ENCODE assay signal across 14 cellular contexts in the genomic region with DNA sequence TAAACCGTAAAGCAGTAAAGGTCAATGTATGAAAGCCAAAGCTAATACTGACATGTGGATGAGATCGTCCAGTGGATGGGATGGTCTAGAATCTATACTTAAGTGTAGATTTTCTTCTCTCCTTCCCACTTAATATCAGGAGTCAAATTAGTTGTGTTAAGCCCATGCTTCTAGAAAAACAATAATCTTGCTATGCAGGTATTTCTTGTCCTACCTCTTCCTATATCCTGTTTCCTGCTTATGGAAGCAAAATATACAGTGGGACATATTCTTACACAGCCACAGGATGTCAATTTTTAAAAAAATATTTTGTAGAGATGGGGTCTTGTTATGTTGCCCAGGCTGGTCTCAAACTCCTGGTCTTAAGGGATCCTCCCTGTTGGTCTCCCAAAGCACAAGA. TPM values are rescaled to one million over a fixed set of nuclear protein-coding genes. Genes with fewer than 3 reads are reported as not detected.
DNase-seq lines count a peak whose midpoint lies in the region; ATAC-seq and TF ChIP-seq lines count a peak whose summit lies in the region.
"Had no signal": no experiment of that assay in that cellular context is flagged by ENCODE, and none has a peak within 500 bp of the region (broad histone marks: within the 10 kb centered on the region; RNA-seq: fewer than 3 reads in every experiment).

No MANE protein-coding gene starts in this region.

- no peaks in the 10 kb centered on the region for H3K27me3 Mint-ChIP-seq in activated CD4-positive, alpha-beta T cell treated with anti-CD3 and anti-CD28 coated beads, Interleukin-2, amount 10 ng/mL, durations not matched to agents 7 days and 5 days
- H3K27me3 Mint-ChIP-seq: B cell; CD4-positive, CD25-positive, alpha-beta regulatory T cell had no signal

- no peak for TF ChIP-seq RAD21 in HCT116 (IDR thresholded peaks at IDR 0.05; ENCODE audit: low read depth)

- H3K27me3 ChIP-seq in HCT116 (ENCODE audit: insufficient read depth, low read length) = no peaks in the 10 kb centered on the region
- H3K27me3 ChIP-seq in esophagus (ENCODE audit: control insufficient read depth in 1 of 2, insufficient read depth in 2 of 2, low read length in 2 of 2) = no peaks in the 10 kb centered on the region
- no peaks in the 10 kb centered on the region for H3K27me3 ChIP-seq in suprapubic skin
- H3K27me3 ChIP-seq: BLaER1 treated with 17β-estradiol and CSF1 and Interleukin-3, amounts not matched to agents 10 nM and 100 nM had no signal

- H3K9me2 ChIP-seq in HCT116 (ENCODE audit: insufficient read depth) = no peaks in the 10 kb centered on the region

- no peak for ATAC-seq in HCT116
- ATAC-seq in HG03442 (IDR thresholded peaks at IDR 0.05; ENCODE audit: unreplicated experiment) = no peak
- no peak for ATAC-seq in GM21576 (IDR thresholded peaks at IDR 0.05; ENCODE audit: unreplicated experiment)

- no peak overlapping the region for H3K27ac Mint-ChIP-seq in activated CD4-positive, alpha-beta T cell treated with anti-CD3 and anti-CD28 coated beads, Interleukin-2, amount 10 ng/mL, durations not matched to agents 7 days and 5 days
- H3K27ac Mint-ChIP-seq: B cell had no signal

- no TSS peak for BruUV-seq in HCT116 (replicated peaks; lab: Mats Ljungman, UMichigan)

- no peak overlapping the region for H2AFZ ChIP-seq in HCT116 (ENCODE audit: low read depth, low read length, poor library complexity, severe bottlenecking)

- H3K9me3 ChIP-seq in HCT116 (ENCODE audit: control insufficient read depth in 1 of 2, insufficient read depth in 1 of 2, low read depth in 1 of 2, low read length in 2 of 2) = no peaks in the 10 kb centered on the region
- H3K9me3 ChIP-seq in esophagus (ENCODE audit: control insufficient read depth in 2 of 2, insufficient read depth in 1 of 2, low read depth in 1 of 2, low read length in 1 of 2) = no peaks in the 10 kb centered on the region
- H3K9me3 ChIP-seq in suprapubic skin = no peaks in the 10 kb centered on the region
- H3K9me3 ChIP-seq: BLaER1 treated with 17β-estradiol and CSF1 and Interleukin-3, amounts not matched to agents 10 nM and 100 nM; Caco-2 had no signal

- H3K36me3 Mint-ChIP-seq in activated CD4-positive, alpha-beta T cell treated with anti-CD3 and anti-CD28 coated beads, Interleukin-2, amount 10 ng/mL, durations not matched to agents 7 days and 5 days (ENCODE audit: low read depth) = no peaks in the 10 kb centered on the region

- POLR2A ChIA-PET in HCT116 (lab: Charles Lee) = no interaction called here
- POLR2A ChIA-PET in activated CD4-positive, alpha-beta T cell treated with anti-CD3 and anti-CD28 coated beads, Interleukin-2, amount 10 ng/mL, durations not matched to agents 7 days and 5 days (lab: Charles Lee) = no interaction called here

- no peak overlapping the region for H3K27ac ChIP-seq in HCT116 (ENCODE audit: low read depth, low read length)
- H3K27ac ChIP-seq in VCaP = peak overlapping the region; percentile 42
- H3K27ac ChIP-seq in esophagus (ENCODE audit: low read depth in 2 of 2, low read length in 1 of 2) = peak overlapping the region; percentile 41 to 68
- no peak overlapping the region for H3K27ac ChIP-seq in suprapubic skin
- H3K27ac ChIP-seq: BLaER1 treated with 17β-estradiol and CSF1 and Interleukin-3, amounts not matched to agents 10 nM and 100 nM; HL-60 had no signal

- 87 to 93% methylated on average over 2 of the region's 2 CpGs for WGBS in esophagus, 2 donors
- WGBS in suprapubic skin = 88% methylated on average over 2 of the region's 2 CpGs

- no peak overlapping the region for H3K4me3 Mint-ChIP-seq in activated CD4-positive, alpha-beta T cell treated with anti-CD3 and anti-CD28 coated beads, Interleukin-2, amount 10 ng/mL, durations not matched to agents 7 days and 5 days
- H3K4me3 Mint-ChIP-seq: B cell; CD4-positive, CD25-positive, alpha-beta regulatory T cell; H9 had no signal

- TF ChIP-seq CTCF in HCT116 (IDR thresholded peaks at IDR 0.05 in 2 of 3, conservative IDR thresholded peaks at IDR 0.05 in 1 of 3; ENCODE audit: borderline replicate concordance in 1 of 3, insufficient read depth in 1 of 3, low read depth in 2 of 3, low read length in 2 of 3) = no peak
- no peak for TF ChIP-seq CTCF in VCaP (conservative IDR thresholded peaks at IDR 0.05)
- no peak for TF ChIP-seq CTCF in suprapubic skin (IDR thresholded peaks at IDR 0.05)

- H3K36me3 ChIP-seq in HCT116 (ENCODE audit: control insufficient read depth in 1 of 2, insufficient read depth in 2 of 2, low read length in 2 of 2) (no peaks in the 10 kb centered on the region), esophagus (ENCODE audit: control insufficient read depth in 2 of 2, insufficient read depth in 2 of 2, low read length in 1 of 2) (no peaks in the 10 kb centered on the region), suprapubic skin (no peaks in the 10 kb centered on the region)

- intact Hi-C loops in HCT116 (cut with micrococcal nuclease) = no loop called here

- no peaks in the 10 kb centered on the region for H4K20me1 ChIP-seq in HCT116 (ENCODE audit: insufficient read depth)
- H4K20me1 ChIP-seq: BLaER1 treated with 17β-estradiol and CSF1 and Interleukin-3, amounts not matched to agents 10 nM and 100 nM had no signal

- H3K79me2 ChIP-seq in HCT116 (ENCODE audit: insufficient read depth, low read length) = no peaks in the 10 kb centered on the region

- H3K9ac ChIP-seq in HCT116 (ENCODE audit: low read length) = no peak overlapping the region
- H3K9ac ChIP-seq: BLaER1 treated with 17β-estradiol and CSF1 and Interleukin-3, amounts not matched to agents 10 nM and 100 nM had no signal

- DNase-seq in HCT116 (ENCODE audit: low read depth, low spot score) (no peak), suprapubic skin (ENCODE audit: low spot score in 2 of 2) (no peak)
- no peak for DNase-seq in activated CD4-positive, alpha-beta T cell treated with anti-CD3 and anti-CD28 coated beads, Interleukin-2, amount 10 ng/mL, durations not matched to agents 7 days and 5 days
- DNase-seq: 8988T; Caco-2; CD4-positive, CD25-positive, alpha-beta regulatory T cell; H9 had no signal

- H3K4me1 ChIP-seq in HCT116 (ENCODE audit: control insufficient read depth in 1 of 2, insufficient read depth in 2 of 2, low read length in 2 of 2) (peaks cover 11 to 29% of the 10 kb centered on the region in 2 experiments; a peak in 3 of 4 replicates), esophagus (ENCODE audit: control insufficient read depth in 2 of 2, insufficient read depth in 2 of 2, low read length in 1 of 2) (peaks cover 0 to 3% of the 10 kb centered on the region in 2 donors), suprapubic skin (peaks cover 7% of the 10 kb centered on the region)
- H3K4me1 ChIP-seq: Caco-2 had no signal

- peak overlapping the region; percentile 49; the same call in 1 of the 2 replicates for H3K4me2 ChIP-seq in HCT116 (ENCODE audit: low read length)
- H3K4me2 ChIP-seq: BLaER1 treated with 17β-estradiol and CSF1 and Interleukin-3, amounts not matched to agents 10 nM and 100 nM had no signal

- TF ChIP-seq POLR2A in HCT116 (IDR thresholded peaks at IDR 0.05; ENCODE audit: borderline replicate concordance, extremely low read depth, insufficient read depth, insufficient read length) = no peak
- no peak for TF ChIP-seq POLR2A in suprapubic skin (IDR thresholded peaks at IDR 0.05)

- no peaks in the 10 kb centered on the region for H3K9me3 Mint-ChIP-seq in activated CD4-positive, alpha-beta T cell treated with anti-CD3 and anti-CD28 coated beads, Interleukin-2, amount 10 ng/mL, durations not matched to agents 7 days and 5 days
- H3K9me3 Mint-ChIP-seq: CD4-positive, CD25-positive, alpha-beta regulatory T cell; H9 had no signal

- CTCF ChIA-PET in HCT116 (lab: Charles Lee) = no interaction called here
- CTCF ChIA-PET in activated CD4-positive, alpha-beta T cell treated with anti-CD3 and anti-CD28 coated beads, Interleukin-2, amount 10 ng/mL, durations not matched to agents 7 days and 5 days (lab: Charles Lee) = no interaction called here

- TF ChIP-seq EP300 in suprapubic skin (IDR thresholded peaks at IDR 0.05) = no peak

- H3K4me3 ChIP-seq in HCT116 (replicated peaks in 1 of 2; ENCODE audit: low read depth in 1 of 2, low read length in 2 of 2) = no peak overlapping the region
- H3K4me3 ChIP-seq in esophagus (ENCODE audit: low read depth in 1 of 2, low read length in 2 of 2) = no peak overlapping the region
- no peak overlapping the region for H3K4me3 ChIP-seq in suprapubic skin
- H3K4me3 ChIP-seq: BLaER1 treated with 17β-estradiol and CSF1 and Interleukin-3, amounts not matched to agents 10 nM and 100 nM had no signal

- H3K4me1 Mint-ChIP-seq in activated CD4-positive, alpha-beta T cell treated with anti-CD3 and anti-CD28 coated beads, Interleukin-2, amount 10 ng/mL, durations not matched to agents 7 days and 5 days = peaks cover 11% of the 10 kb centered on the region
- H3K4me1 Mint-ChIP-seq: H9 had no signal

- RAD21 ChIA-PET in HCT116 (lab: Charles Lee; ENCODE audit: low non-redundant PET in 1 of 2, low total read pairs in 2 of 2, uncharacterized antibody in 2 of 2, unreplicated experiment in 2 of 2) = no interaction called here

TF ChIP-seq in HCT116, 20 proteins besides CTCF, POLR2A, EP300 and RAD21 (continues in another document):
- TF ChIP-seq, protein P1, sequence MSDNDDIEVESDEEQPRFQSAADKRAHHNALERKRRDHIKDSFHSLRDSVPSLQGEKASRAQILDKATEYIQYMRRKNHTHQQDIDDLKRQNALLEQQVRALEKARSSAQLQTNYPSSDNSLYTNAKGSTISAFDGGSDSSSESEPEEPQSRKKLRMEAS (IDR thresholded peaks at IDR 0.05) = no peak
- TF ChIP-seq YY1 (IDR thresholded peaks at IDR 0.05; ENCODE audit: extremely low read depth, insufficient replicate concordance, low read depth, low read length) = no peak
- TF ChIP-seq CBX3 (IDR thresholded peaks at IDR 0.05; ENCODE audit: low read depth) = no peak
- TF ChIP-seq SRF (IDR thresholded peaks at IDR 0.05; ENCODE audit: low read depth) = no peak
- no peak for TF ChIP-seq SIN3A (IDR thresholded peaks at IDR 0.05; ENCODE audit: low read depth)
- TF ChIP-seq, protein P2, sequence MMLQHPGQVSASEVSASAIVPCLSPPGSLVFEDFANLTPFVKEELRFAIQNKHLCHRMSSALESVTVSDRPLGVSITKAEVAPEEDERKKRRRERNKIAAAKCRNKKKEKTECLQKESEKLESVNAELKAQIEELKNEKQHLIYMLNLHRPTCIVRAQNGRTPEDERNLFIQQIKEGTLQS (IDR thresholded peaks at IDR 0.05) = no peak
- no peak for TF ChIP-seq SP1 (IDR thresholded peaks at IDR 0.05; ENCODE audit: low read depth)
- no peak for TF ChIP-seq EZH2phosphoT487 (IDR thresholded peaks at IDR 0.05; ENCODE audit: borderline replicate concordance)

RNA-seq across cellular contexts. Expression of a gene that starts 27.5 kb away (rescaled TPM):
- total RNA-seq in HCT116 (2021; ENCODE audit: unreplicated experiment) = 3.0 TPM
- polyA plus RNA-seq in HCT116 (2012) = 0.88 and 1.2 TPM in 2 replicates
- 1 to 10 TPM; 1.9 to 2.3 TPM for polyA plus RNA-seq in esophagus
- total RNA-seq in activated CD4-positive, alpha-beta T cell treated with anti-CD3 and anti-CD28 coated beads, Interleukin-2, amount 10 ng/mL, durations not matched to agents 7 days and 5 days = 1 to 10 TPM; 2.2 to 2.6 TPM
- 10 to 100 TPM in 2 of 4 donors, 1 to 10 TPM in 2; 7.8 to 19.2 (median 10.4) TPM for total RNA-seq in suprapubic skin

RNA-seq across cellular contexts. Expression of a gene that starts 27.6 kb away (rescaled TPM):
- total RNA-seq in HCT116 (2021; ENCODE audit: unreplicated experiment) (59.1 TPM), suprapubic skin (10 to 100 TPM; 12.6 to 15.0 (median 13.3) TPM)
- polyA plus RNA-seq in HCT116 (2012) = 41.2 and 45.6 TPM in 2 replicates
- 10 to 100 TPM; 23.9 to 32.5 TPM for polyA plus RNA-seq in esophagus
- 10 to 100 TPM; 15.1 to 21.5 TPM for total RNA-seq in activated CD4-positive, alpha-beta T cell treated with anti-CD3 and anti-CD28 coated beads, Interleukin-2, amount 10 ng/mL, durations not matched to agents 7 days and 5 days

Comparison
In these comparisons a context has a peak if more than half of its experiments do, and no peak if none do; other contexts are left out.
1. H3K27ac ChIP-seq: peak in VCaP (single experiment) and esophagus (2 of 2); none in HCT116 (single experiment) and suprapubic skin (single experiment).